In the genomic region with DNA sequence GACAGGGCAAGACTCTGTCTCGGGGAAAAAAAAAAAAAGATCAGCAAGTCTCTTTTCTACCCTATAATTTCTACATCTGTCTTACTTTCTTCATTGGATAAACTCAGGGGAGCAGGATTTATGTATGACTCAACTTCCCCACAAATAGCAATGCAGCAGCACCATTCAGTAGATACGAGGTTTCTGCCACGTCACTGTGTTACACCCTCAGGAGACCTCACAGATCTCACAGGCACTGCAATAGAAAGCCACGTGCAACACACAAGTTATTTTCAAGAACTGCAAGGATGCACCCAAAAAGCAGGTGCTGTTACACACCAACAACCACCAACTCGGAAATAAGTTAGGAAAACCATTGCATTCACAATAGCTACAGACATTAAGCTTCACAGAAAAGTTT, we compare ENCODE assay signal across 16 cellular contexts. TPM values are rescaled to one million over a fixed set of nuclear protein-coding genes. Genes with fewer than 3 reads are reported as not detected.
DNase-seq lines count a peak whose midpoint lies in the region; ATAC-seq and TF ChIP-seq lines count a peak whose summit lies in the region.
"Had no signal": no experiment of that assay in that cellular context is flagged by ENCODE, and none has a peak within 500 bp of the region (broad histone marks: within the 10 kb centered on the region; RNA-seq: fewer than 3 reads in every experiment).

No MANE protein-coding gene starts in this region.

- CTCF ChIA-PET in Caco-2 (lab: Charles Lee) = no interaction called here
- CTCF ChIA-PET in activated B cell treated with CpG ODN at 0.5 μM for 24 hours (lab: Charles Lee) = interaction anchor here (0.9 kb wide), 1 partner anchor 9 kb away, joined by 3 read pairs; no protein-coding TSS in a partner anchor

- H3K4me1 ChIP-seq in Caco-2 (no peaks in the 10 kb centered on the region), gastrocnemius medialis (peaks cover 8 to 20% of the 10 kb centered on the region in 2 donors), ovary (ENCODE audit: insufficient read depth) (no peaks in the 10 kb centered on the region)
- H3K4me1 ChIP-seq: HAP-1 had no signal

- H3K4me1 Mint-ChIP-seq in Caco-2 (ENCODE audit: low read depth, unreplicated experiment) (peaks cover 5% of the 10 kb centered on the region), activated B cell treated with CpG ODN at 0.5 μM for 24 hours (peaks cover 33% of the 10 kb centered on the region)

- H3K9me3 ChIP-seq in Caco-2 (no peaks in the 10 kb centered on the region), gastrocnemius medialis (no peaks in the 10 kb centered on the region), ovary (no peaks in the 10 kb centered on the region)
- H3K9me3 ChIP-seq: HAP-1, mucosa of descending colon, Peyer's patch had no signal

- peaks cover 75% of the 10 kb centered on the region for H3K36me3 Mint-ChIP-seq in Caco-2 (ENCODE audit: insufficient read depth, unreplicated experiment)
- H3K36me3 Mint-ChIP-seq in activated B cell treated with CpG ODN at 0.5 μM for 24 hours (ENCODE audit: low read depth) = peaks cover 80% of the 10 kb centered on the region

- H3K27ac Mint-ChIP-seq in Caco-2 (ENCODE audit: unreplicated experiment) (peak overlapping the region; percentile 87), activated B cell treated with CpG ODN at 0.5 μM for 24 hours (peak overlapping the region; percentile 68)

- H3K36me3 ChIP-seq in Caco-2 (ENCODE audit: control insufficient read depth, insufficient read depth, low read length) = peaks cover 6% of the 10 kb centered on the region
- peaks cover 0 to 14% of the 10 kb centered on the region in 2 donors for H3K36me3 ChIP-seq in gastrocnemius medialis
- no peaks in the 10 kb centered on the region for H3K36me3 ChIP-seq in ovary

- WGBS in ovary, 3 donors = 73 to 92% (median 87%) methylated on average over 5 of the region's 5 CpGs

- BruUV-seq in Caco-2 (replicated peaks; lab: Mats Ljungman, UMichigan) = no TSS peak

- peak overlapping the region; percentile 50 for H3K4me3 Mint-ChIP-seq in Caco-2 (ENCODE audit: unreplicated experiment)
- peak overlapping the region; percentile 5 for H3K4me3 Mint-ChIP-seq in activated B cell treated with CpG ODN at 0.5 μM for 24 hours

- DNase-seq in Caco-2 (no peak), activated B cell treated with CpG ODN at 0.5 μM for 24 hours (no peak), fibroblast of peridontal ligament (ENCODE audit: extremely low read depth) (peak; percentile 81), gastrocnemius medialis (no peak), C1 segment of cervical spinal cord (lab: John Stamatoyannopoulos, UW) (no peak), ovary (no peak), cerebellar nuclear complex (lab: John Stamatoyannopoulos, UW) (no peak)
- DNase-seq: activated effector memory CD4-positive, alpha-beta T cell treated with anti-CD3 and anti-CD28 coated beads, Interleukin-2, amount 50 U/mL, for 16 hours; NCI-H1930; NCI-H524 treated with DMSO at 0.1 percent for 48 hours; Peyer's patch; stimulated activated naive CD4-positive, alpha-beta T cell treated with Interleukin-2 at 50 U/mL for 16 hours had no signal

- POLR2A ChIA-PET in Caco-2 (lab: Charles Lee) (no interaction called here), activated B cell treated with CpG ODN at 0.5 μM for 24 hours (lab: Charles Lee) (interaction anchor here (0.7 kb wide), 2 partner anchors 100 to 811 kb away, joined by 3 read pairs; no protein-coding TSS in a partner anchor)

- intact Hi-C loops in Caco-2 (cut with micrococcal nuclease; ENCODE audit: unreplicated experiment) (no loop called here), activated B cell treated with CpG ODN at 0.5 μM for 24 hours (cut with micrococcal nuclease) (no loop called here), gastrocnemius medialis (cut with DNase I; ENCODE audit: low total_unique reads) (no loop called here), ovary (cut with DNase I) (no loop called here)

- TF ChIP-seq POLR2A in gastrocnemius medialis (IDR thresholded peaks at IDR 0.05) = no peak
- no peak for TF ChIP-seq POLR2A in ovary (IDR thresholded peaks at IDR 0.05)

- H3K4me3 ChIP-seq in Caco-2 (ENCODE audit: low read depth, low read length) (no peak overlapping the region), gastrocnemius medialis (no peak overlapping the region), ovary (no peak overlapping the region)
- H3K4me3 ChIP-seq: HAP-1, mucosa of descending colon, Peyer's patch had no signal

- ATAC-seq in activated B cell treated with CpG ODN at 0.5 μM for 24 hours (ENCODE audit: low read depth) (peak; percentile 49), gastrocnemius medialis (peak; percentile 30 to 40), HG03442 (IDR thresholded peaks at IDR 0.05; ENCODE audit: unreplicated experiment) (no peak)
- ATAC-seq: mucosa of descending colon had no signal

- in situ Hi-C loops in gastrocnemius medialis (cut with MboI; ENCODE audit: low sequenced_read_pairs in 4 of 4) = no loop called here

- peak overlapping the region in 3 of 4 donors; percentile 15 to 62 (median 57) for H3K27ac ChIP-seq in gastrocnemius medialis
- H3K27ac ChIP-seq in ovary = no peak overlapping the region
- H3K27ac ChIP-seq: Peyer's patch had no signal

- TF ChIP-seq CTCF in Caco-2 (IDR thresholded peaks at IDR 0.05; ENCODE audit: insufficient read depth in 1 of 2, low read depth in 1 of 2, low read length in 1 of 2, severe bottlenecking in 1 of 2, unreplicated experiment in 1 of 2) = no peak
- no peak for TF ChIP-seq CTCF in activated B cell treated with CpG ODN at 0.5 μM for 24 hours (IDR thresholded peaks at IDR 0.05)
- TF ChIP-seq CTCF in gastrocnemius medialis (IDR thresholded peaks at IDR 0.05 in 4 of 5, conservative IDR thresholded peaks at IDR 0.05 in 1 of 5) = no peak
- TF ChIP-seq CTCF in ovary (IDR thresholded peaks at IDR 0.05) = no peak

- TF ChIP-seq EP300 in ovary (IDR thresholded peaks at IDR 0.05) = no peak

- no peaks in the 10 kb centered on the region for H3K9me3 Mint-ChIP-seq in Caco-2 (ENCODE audit: unreplicated experiment)
- no peaks in the 10 kb centered on the region for H3K9me3 Mint-ChIP-seq in activated B cell treated with CpG ODN at 0.5 μM for 24 hours

- no peaks in the 10 kb centered on the region for H3K27me3 ChIP-seq in Caco-2 (replicated peaks; ENCODE audit: control insufficient read depth, insufficient read depth, low read length)
- H3K27me3 ChIP-seq in gastrocnemius medialis = no peaks in the 10 kb centered on the region
- no peaks in the 10 kb centered on the region for H3K27me3 ChIP-seq in ovary
- H3K27me3 ChIP-seq: Peyer's patch had no signal

- H3K27me3 Mint-ChIP-seq in Caco-2 (ENCODE audit: insufficient read depth, unreplicated experiment) = no peaks in the 10 kb centered on the region
- H3K27me3 Mint-ChIP-seq in activated B cell treated with CpG ODN at 0.5 μM for 24 hours = no peaks in the 10 kb centered on the region

RNA-seq across cellular contexts. Expression of a gene that starts 30.2 kb away (rescaled TPM):
- 224 and 237 TPM in 2 replicates for total RNA-seq in Caco-2 (2022)
- 104 and 113 TPM in 2 replicates for total RNA-seq in activated B cell treated with CpG ODN at 0.5 μM for 24 hours
- total RNA-seq in gastrocnemius medialis = 100 to 1,000 TPM; 229 to 361 (median 341) TPM
- total RNA-seq in ovary = 100 to 1,000 TPM; 140 to 266 (median 174) TPM
- 100 to 1,000 TPM; 196 to 244 TPM for polyA plus RNA-seq in ovary

RNA-seq across cellular contexts. Expression of a gene that starts 45.7 kb away (rescaled TPM):
- total RNA-seq in Caco-2 (2022) = not detected in 2 replicates
- 33.7 and 42.7 TPM in 2 replicates for total RNA-seq in activated B cell treated with CpG ODN at 0.5 μM for 24 hours
- total RNA-seq in gastrocnemius medialis = 1 to 10 TPM in 2 of 4 donors, under 1 TPM in 1, not detected in 1; 0.76 to 5.2 (median 3.1) TPM
- total RNA-seq in ovary = 10 to 100 TPM in 1 of 7 donors, 1 to 10 TPM in 6; 1.8 to 10.9 (median 3.7) TPM
- 1 to 10 TPM; 1.4 to 2.4 TPM for polyA plus RNA-seq in ovary
- total RNA-seq: glomerular endothelial cell had no signal

Comparison
In these comparisons a context has a peak if more than half of its experiments do, and no peak if none do; other contexts are left out.
1. H3K27ac ChIP-seq: peak in gastrocnemius medialis (3 of 4); none in ovary (0 of 2).